ENCODE assay signal across 20 cellular contexts in the genomic region with DNA sequence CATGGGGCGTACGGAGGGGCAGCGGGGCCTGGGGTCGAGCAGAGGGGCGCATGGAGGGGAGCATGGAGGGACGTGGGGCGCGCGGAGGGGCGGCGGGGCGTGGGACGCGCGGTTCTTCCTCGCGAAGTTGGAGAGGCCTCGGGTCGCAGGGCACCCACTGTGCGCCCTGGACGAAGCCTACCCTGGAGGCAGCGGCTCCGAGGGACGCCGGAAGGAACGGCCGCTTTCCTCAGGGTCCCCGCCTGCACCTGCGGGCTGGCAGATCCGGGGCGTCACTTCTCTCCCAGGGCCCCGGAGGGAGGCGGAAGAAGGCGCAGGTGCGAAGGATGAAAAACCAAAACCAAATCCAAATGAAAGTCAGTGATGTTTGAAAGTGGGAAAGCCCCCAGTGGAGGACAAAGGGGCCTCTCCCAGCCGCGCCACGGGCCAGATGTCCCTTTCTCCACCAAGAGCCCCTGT.
DNase-seq lines count a peak whose midpoint lies in the region; ATAC-seq and TF ChIP-seq lines count a peak whose summit lies in the region.
"Had no signal": no experiment of that assay in that cellular context is flagged by ENCODE, and none has a peak within 500 bp of the region (broad histone marks: within the 10 kb centered on the region; RNA-seq: fewer than 3 reads in every experiment).

No MANE protein-coding gene starts in this region.

- no peak overlapping the region for H2BK120ac ChIP-seq in neuronal stem cell (ENCODE audit: low read depth, low read length)

- H3K4me1 ChIP-seq in cardiac muscle cell (ENCODE audit: low read depth) = no peaks in the 10 kb centered on the region
- H3K4me1 ChIP-seq in neuronal stem cell (ENCODE audit: control insufficient read depth in 2 of 2, insufficient read depth in 1 of 2, low read depth in 1 of 2, low read length in 2 of 2) = peaks cover 0 to under 1% of the 10 kb centered on the region in 2 donors
- peaks cover 0 to 9% (median 8%) of the 10 kb centered on the region in 4 donors for H3K4me1 ChIP-seq in upper lobe of left lung
- no peaks in the 10 kb centered on the region for H3K4me1 ChIP-seq in SJCRH30
- H3K4me1 ChIP-seq: left lung had no signal

- TF ChIP-seq CTCF in cardiac muscle cell (IDR thresholded peaks at IDR 0.05; ENCODE audit: low read depth, low read length) (no peak), upper lobe of left lung (IDR thresholded peaks at IDR 0.05) (no peak)

- TF ChIP-seq EP300 in upper lobe of left lung (IDR thresholded peaks at IDR 0.05) = no peak

- H3K23ac ChIP-seq in neuronal stem cell (ENCODE audit: low read depth, low read length, poor library complexity) = peak overlapping the region; percentile 29

- no peak overlapping the region for H2BK12ac ChIP-seq in neuronal stem cell (ENCODE audit: low read length)

- H3K36me3 ChIP-seq in cardiac muscle cell (no peaks in the 10 kb centered on the region), neuronal stem cell (replicated peaks in 1 of 2; ENCODE audit: control insufficient read depth in 2 of 2, insufficient read depth in 2 of 2, low read length in 2 of 2) (no peaks in the 10 kb centered on the region), upper lobe of left lung (no peaks in the 10 kb centered on the region), SJCRH30 (no peaks in the 10 kb centered on the region)
- H3K36me3 ChIP-seq: left lung, Peyer's patch had no signal

- H3K79me1 ChIP-seq in neuronal stem cell (ENCODE audit: low read depth, low read length) = no peaks in the 10 kb centered on the region

- peak overlapping the region; percentile 42 for H3K14ac ChIP-seq in neuronal stem cell (ENCODE audit: low read length)

- peaks cover 22% of the 10 kb centered on the region for H3K27me3 Mint-ChIP-seq in T-helper 2 cell treated with Interferon-gamma antibody and Interleukin-4, amounts not matched to agents 5 μg/mL and 100 μg/mL, for 36 hours (ENCODE audit: low read depth)

- H4K91ac ChIP-seq in neuronal stem cell (ENCODE audit: low read depth, low read length, poor library complexity) = no peak overlapping the region

- DNase-seq in cardiac muscle cell (ENCODE audit: low read depth in 1 of 2, low spot score in 1 of 2) = no peak
- DNase-seq in left ventricle myocardium superior = no peak
- no peak for DNase-seq in neuronal stem cell (ENCODE audit: low spot score)
- DNase-seq in upper lobe of left lung = peak in 1 of 2 donors; percentile 83
- no peak for DNase-seq in T-helper 2 cell treated with Interferon-gamma antibody and Interleukin-4, amounts not matched to agents 5 μg/mL and 100 μg/mL, for 36 hours (ENCODE audit: low spot score)
- no peak for DNase-seq in NCI-H774 (lab: John Stamatoyannopoulos, UW)
- no peak for DNase-seq in SJCRH30
- DNase-seq: 8988T; activated CD4-positive, CD25-positive, alpha-beta regulatory T cell treated with anti-CD3 and anti-CD28 coated beads, Interleukin-2, amount 50 U/mL, for 72 hours; activated CD8-positive, alpha-beta memory T cell treated with anti-CD3 and anti-CD28 coated beads, Interleukin-2, amount 50 U/mL, for 4 hours; activated naive CD4-positive, alpha-beta T cell treated with anti-CD3 and anti-CD28 coated beads for 36 hours; DMS79 treated with DMSO at 0.1 percent for 48 hours; left lung; NCI-H1436 treated with DMSO at 0.1 percent for 48 hours; NCI-H524; Peyer's patch; T-helper 1 cell had no signal

- H2AFZ ChIP-seq in neuronal stem cell (ENCODE audit: low read length) = no peak overlapping the region

- intact Hi-C loops in left ventricle myocardium superior (cut with micrococcal nuclease) = no loop called here

- H3K4me2 ChIP-seq in neuronal stem cell (ENCODE audit: insufficient read depth, low read length, poor library complexity, severe bottlenecking) = peak overlapping the region; percentile 89
- H3K4me2 ChIP-seq: KMS-11 had no signal

- H3K4ac ChIP-seq in neuronal stem cell (ENCODE audit: low read length) = no peak overlapping the region

- ATAC-seq in left ventricle myocardium superior (no peak), upper lobe of left lung (ENCODE audit: low FRiP score in 2 of 2) (no peak)

- H4K8ac ChIP-seq in neuronal stem cell (ENCODE audit: low read depth, low read length) = no peak overlapping the region

- peak overlapping the region; percentile 88 for H3K18ac ChIP-seq in neuronal stem cell (ENCODE audit: low read length)

- peaks cover 3% of the 10 kb centered on the region for H3K4me1 Mint-ChIP-seq in T-helper 2 cell treated with Interferon-gamma antibody and Interleukin-4, amounts not matched to agents 5 μg/mL and 100 μg/mL, for 36 hours (ENCODE audit: low read depth)

- no peak overlapping the region for H2BK5ac ChIP-seq in neuronal stem cell (ENCODE audit: low read length)

- H3K4me3 Mint-ChIP-seq in T-helper 2 cell treated with Interferon-gamma antibody and Interleukin-4, amounts not matched to agents 5 μg/mL and 100 μg/mL, for 36 hours = no peak overlapping the region
- H3K4me3 Mint-ChIP-seq: activated naive CD4-positive, alpha-beta T cell treated with anti-CD3 and anti-CD28 coated beads for 36 hours had no signal

- H3K9ac ChIP-seq in neuronal stem cell (ENCODE audit: low read depth, low read length, poor library complexity) = peak overlapping the region; percentile 91
- H3K9ac ChIP-seq: KMS-11 had no signal

- no peaks in the 10 kb centered on the region for H3K36me3 Mint-ChIP-seq in T-helper 2 cell treated with Interferon-gamma antibody and Interleukin-4, amounts not matched to agents 5 μg/mL and 100 μg/mL, for 36 hours (ENCODE audit: low read depth)

- H3K27ac Mint-ChIP-seq in T-helper 2 cell treated with Interferon-gamma antibody and Interleukin-4, amounts not matched to agents 5 μg/mL and 100 μg/mL, for 36 hours = no peak overlapping the region
- H3K27ac Mint-ChIP-seq: activated naive CD4-positive, alpha-beta T cell treated with anti-CD3 and anti-CD28 coated beads for 36 hours had no signal

- WGBS in neuronal stem cell (ENCODE audit: extremely low coverage in 2 of 2, insufficient read length in 2 of 2, insufficient replicate concordance in 1 of 2), 2 donors = no CpG with 5 or more reads among the region's 38 CpGs
- WGBS in upper lobe of left lung, 2 donors = 18% methylated on average over 24 to 38 of the region's 38 CpGs

- H3K9me3 ChIP-seq in cardiac muscle cell (ENCODE audit: low read depth) (no peaks in the 10 kb centered on the region), neuronal stem cell (replicated peaks in 1 of 2; ENCODE audit: control insufficient read depth in 2 of 2, insufficient read depth in 1 of 2, low read depth in 1 of 2, low read length in 2 of 2) (peaks cover 2 to 14% of the 10 kb centered on the region in 2 donors), upper lobe of left lung (peaks cover 0 to 6% (median 2%) of the 10 kb centered on the region in 4 donors), SJCRH30 (replicated peaks) (no peaks in the 10 kb centered on the region)
- H3K9me3 ChIP-seq: Peyer's patch had no signal

- H2BK15ac ChIP-seq in neuronal stem cell (ENCODE audit: low read length) = no peak overlapping the region

- H3K9me3 Mint-ChIP-seq in T-helper 2 cell treated with Interferon-gamma antibody and Interleukin-4, amounts not matched to agents 5 μg/mL and 100 μg/mL, for 36 hours = no peaks in the 10 kb centered on the region

- TF ChIP-seq POLR2A in upper lobe of left lung (IDR thresholded peaks at IDR 0.05) = no peak

- H3K4me3 ChIP-seq in cardiac muscle cell (peak overlapping the region; percentile 29), iPS-11a (ENCODE audit: low read depth, low read length) (peak overlapping the region; percentile 37), neuronal stem cell (ENCODE audit: low read length in 2 of 2) (peak overlapping the region in 1 of 2 donors; percentile 74), upper lobe of left lung (peak overlapping the region in 3 of 4 donors; percentile 31 to 47 (median 43)), SJCRH30 (no peak overlapping the region)

- H3K27ac ChIP-seq in cardiac muscle cell (no peak overlapping the region), neuronal stem cell (replicated peaks; ENCODE audit: low read length) (no peak overlapping the region), upper lobe of left lung (no peak overlapping the region), SJCRH30 (no peak overlapping the region)
- H3K27ac ChIP-seq: C4-2B, KMS-11, left lung, Peyer's patch had no signal

- H3K27me3 ChIP-seq in cardiac muscle cell = peaks cover 72% of the 10 kb centered on the region
- H3K27me3 ChIP-seq in neuronal stem cell (ENCODE audit: control insufficient read depth in 3 of 3, insufficient read depth in 3 of 3, low read depth in 1 of 3, low read length in 3 of 3) = peaks cover 0 to 22% (median 0%) of the 10 kb centered on the region in 3 experiments
- no peaks in the 10 kb centered on the region for H3K27me3 ChIP-seq in upper lobe of left lung
- no peaks in the 10 kb centered on the region for H3K27me3 ChIP-seq in SJCRH30
- H3K27me3 ChIP-seq: Peyer's patch had no signal

- peak overlapping the region; percentile 33 for H2AK5ac ChIP-seq in neuronal stem cell (ENCODE audit: low read depth, low read length)
